In genomic region chr10:29237786-29238185, GRCh38 we compare ENCODE assay signal across 23 cellular contexts. TPM values are rescaled to one million over a fixed set of nuclear protein-coding genes. Genes with fewer than 3 reads are reported as not detected.
A peak's percentile ranks its signal among the peaks of the same experiment; 100 is the strongest.
DNase-seq lines count a peak whose midpoint lies in the region; ATAC-seq and TF ChIP-seq lines count a peak whose summit lies in the region.
"Had no signal": no experiment of that assay in that cellular context is flagged by ENCODE, and none has a peak within 500 bp of the region (broad histone marks: within the 10 kb centered on the region; RNA-seq: fewer than 3 reads in every experiment).

No MANE protein-coding gene starts in this region.

- H3K4me3 Mint-ChIP-seq in Caco-2 (ENCODE audit: unreplicated experiment) (no peak overlapping the region), neural progenitor cell (no peak overlapping the region)
- H3K4me3 Mint-ChIP-seq: CD4-positive, alpha-beta memory T cell had no signal

- H2AFZ ChIP-seq in hepatocyte (no peak overlapping the region), neural progenitor cell (replicated peaks) (no peak overlapping the region)
- H2AFZ ChIP-seq: PC-9 had no signal

- no TSS peak for BruUV-seq in Caco-2 (replicated peaks; lab: Mats Ljungman, UMichigan)

- DNase-seq in Caco-2 (peak; percentile 50 to 65), amniotic epithelial cell (ENCODE audit: low read depth) (peak; percentile 50), hepatocyte (ENCODE audit: low spot score) (no peak), neural progenitor cell (ENCODE audit: low spot score) (no peak), sigmoid colon (no peak), NAMALWA (ENCODE audit: low spot score) (no peak)
- DNase-seq: 8988T; CD4-positive, alpha-beta memory T cell; DND-41; Kasumi-1; NCI-H1417; NCI-H1694 treated with DMSO at 0.1 percent for 48 hours; NCI-H748 treated with DMSO at 0.1 percent for 48 hours; PC-9; RPMI8226; SIG-M5; SK-N-SH had no signal

- H4K20me1 ChIP-seq in hepatocyte (ENCODE audit: insufficient read depth, poor library complexity, severe bottlenecking) (no peaks in the 10 kb centered on the region), neural progenitor cell (ENCODE audit: low read depth) (no peaks in the 10 kb centered on the region)
- H4K20me1 ChIP-seq: BLaER1 treated with 17β-estradiol and CSF1 and Interleukin-3, amounts not matched to agents 10 nM and 100 nM had no signal

- POLR2A ChIA-PET in Caco-2 (lab: Charles Lee) = no interaction called here

- CTCF ChIA-PET in Caco-2 (lab: Charles Lee) = interaction anchor here (0.5 kb wide), 1 partner anchor 55 kb away, joined by 3 read pairs; no protein-coding TSS in a partner anchor

- ATAC-seq in GM18907 (IDR thresholded peaks at IDR 0.05; ENCODE audit: unreplicated experiment) = no peak
- no peak for ATAC-seq in GM19324 (IDR thresholded peaks at IDR 0.05; ENCODE audit: low FRiP score, unreplicated experiment)

- no peak for TF ChIP-seq POLR2A in sigmoid colon (IDR thresholded peaks at IDR 0.05)

- H3K9me3 Mint-ChIP-seq in Caco-2 (ENCODE audit: unreplicated experiment) (no peaks in the 10 kb centered on the region), neural progenitor cell (peaks cover 11% of the 10 kb centered on the region)

- H3K4me1 ChIP-seq in Caco-2 (peaks cover 42% of the 10 kb centered on the region), hepatocyte (ENCODE audit: insufficient read depth) (peaks cover 22% of the 10 kb centered on the region), neural progenitor cell (no peaks in the 10 kb centered on the region), sigmoid colon (no peaks in the 10 kb centered on the region)

- H3K36me3 Mint-ChIP-seq in Caco-2 (ENCODE audit: insufficient read depth, unreplicated experiment) = peaks cover 12% of the 10 kb centered on the region
- H3K36me3 Mint-ChIP-seq in neural progenitor cell = no peaks in the 10 kb centered on the region
- H3K36me3 Mint-ChIP-seq: CD4-positive, alpha-beta memory T cell had no signal

- no peak overlapping the region for H3K9ac ChIP-seq in neural progenitor cell
- H3K9ac ChIP-seq: BLaER1 treated with 17β-estradiol and CSF1 and Interleukin-3, amounts not matched to agents 10 nM and 100 nM; SK-N-SH had no signal

- H3K27ac Mint-ChIP-seq in Caco-2 (ENCODE audit: unreplicated experiment) (peak overlapping the region; percentile 76), neural progenitor cell (peak overlapping the region; percentile 76)

- H3K79me2 ChIP-seq in hepatocyte (no peaks in the 10 kb centered on the region), neural progenitor cell (ENCODE audit: low read depth) (no peaks in the 10 kb centered on the region)

- H3K4me2 ChIP-seq in hepatocyte (peak overlapping the region; percentile 26), neural progenitor cell (no peak overlapping the region)
- H3K4me2 ChIP-seq: PC-9, SK-N-SH had no signal

- H3K36me3 ChIP-seq in Caco-2 (ENCODE audit: control insufficient read depth, insufficient read depth, low read length) (no peaks in the 10 kb centered on the region), hepatocyte (replicated peaks; ENCODE audit: insufficient read depth, low read depth) (no peaks in the 10 kb centered on the region), neural progenitor cell (no peaks in the 10 kb centered on the region), sigmoid colon (no peaks in the 10 kb centered on the region)
- H3K36me3 ChIP-seq: BLaER1 treated with 17β-estradiol and CSF1 and Interleukin-3, amounts not matched to agents 10 nM and 100 nM had no signal

- no peaks in the 10 kb centered on the region for H3F3A ChIP-seq in neural progenitor cell (ENCODE audit: low read depth)

- WGBS in hepatocyte (ENCODE audit: low lambda C conversion rate, missing lambda C conversion rate) = 24% methylated on average over 5 of the region's 5 CpGs
- 52 to 71% methylated on average over 5 of the region's 5 CpGs for WGBS in sigmoid colon, 2 donors

- H3K27me3 ChIP-seq in Caco-2 (replicated peaks; ENCODE audit: control insufficient read depth, insufficient read depth, low read length) = no peaks in the 10 kb centered on the region
- H3K27me3 ChIP-seq in hepatocyte = no peaks in the 10 kb centered on the region
- no peaks in the 10 kb centered on the region for H3K27me3 ChIP-seq in neural progenitor cell
- no peaks in the 10 kb centered on the region for H3K27me3 ChIP-seq in sigmoid colon
- H3K27me3 ChIP-seq: BLaER1 treated with 17β-estradiol and CSF1 and Interleukin-3, amounts not matched to agents 10 nM and 100 nM had no signal

- TF ChIP-seq CTCF in Caco-2 (IDR thresholded peaks at IDR 0.05; ENCODE audit: insufficient read depth in 1 of 2, low read depth in 1 of 2, low read length in 1 of 2, severe bottlenecking in 1 of 2, unreplicated experiment in 1 of 2) = no peak
- TF ChIP-seq CTCF in hepatocyte (IDR thresholded peaks at IDR 0.05; ENCODE audit: poor library complexity) = no peak
- no peak for TF ChIP-seq CTCF in neural progenitor cell (IDR thresholded peaks at IDR 0.05)
- no peak for TF ChIP-seq CTCF in sigmoid colon (IDR thresholded peaks at IDR 0.05)

- H3K27me3 Mint-ChIP-seq in Caco-2 (ENCODE audit: insufficient read depth, unreplicated experiment) (no peaks in the 10 kb centered on the region), neural progenitor cell (ENCODE audit: insufficient read depth, low read depth) (peaks cover 3% of the 10 kb centered on the region)

- H3K9me2 ChIP-seq in hepatocyte (replicated peaks; ENCODE audit: insufficient read depth) = no peaks in the 10 kb centered on the region
- H3K9me2 ChIP-seq: SK-N-SH had no signal

- intact Hi-C loops in Caco-2 (cut with micrococcal nuclease; ENCODE audit: unreplicated experiment) = loop anchor here (1.0 to 10.0 kb wide), 6 partner anchors 17 to 560 kb away; partner anchors contain the start of gene BAMBI
- intact Hi-C loops in sigmoid colon (cut with DNase I) = no loop called here

- TF ChIP-seq EP300 in sigmoid colon (IDR thresholded peaks at IDR 0.05) = no peak

- H3K27ac ChIP-seq in hepatocyte (peak overlapping the region; percentile 2), neural progenitor cell (no peak overlapping the region), sigmoid colon (no peak overlapping the region)
- H3K27ac ChIP-seq: PC-9 had no signal

- no peaks in the 10 kb centered on the region for H3K9me3 ChIP-seq in Caco-2
- no peaks in the 10 kb centered on the region for H3K9me3 ChIP-seq in hepatocyte (ENCODE audit: low read depth)
- no peaks in the 10 kb centered on the region for H3K9me3 ChIP-seq in neural progenitor cell (ENCODE audit: low read depth)
- no peaks in the 10 kb centered on the region for H3K9me3 ChIP-seq in sigmoid colon
- H3K9me3 ChIP-seq: BLaER1 treated with 17β-estradiol and CSF1 and Interleukin-3, amounts not matched to agents 10 nM and 100 nM; SK-N-SH had no signal

- H3K4me3 ChIP-seq in Caco-2 (ENCODE audit: low read depth, low read length) = no peak overlapping the region
- no peak overlapping the region for H3K4me3 ChIP-seq in hepatocyte
- H3K4me3 ChIP-seq in neural progenitor cell = no peak overlapping the region
- H3K4me3 ChIP-seq in sigmoid colon = no peak overlapping the region
- H3K4me3 ChIP-seq: BLaER1 treated with 17β-estradiol and CSF1 and Interleukin-3, amounts not matched to agents 10 nM and 100 nM; PC-9 had no signal

- peaks cover 28% of the 10 kb centered on the region for H3K4me1 Mint-ChIP-seq in Caco-2 (ENCODE audit: low read depth, unreplicated experiment)
- peaks cover 31% of the 10 kb centered on the region for H3K4me1 Mint-ChIP-seq in neural progenitor cell
- H3K4me1 Mint-ChIP-seq: CD4-positive, alpha-beta memory T cell had no signal

RNA-seq across cellular contexts. Expression of gene LYZL1, which starts 51.1 kb away (rescaled TPM):
- total RNA-seq in Caco-2 (2022) (not detected in 2 replicates), hepatocyte (not detected in 2 replicates), neural progenitor cell (ENCODE audit: low replicate concordance) (not detected in 2 replicates), sigmoid colon (not detected)
- polyA plus RNA-seq in hepatocyte (not detected in 2 replicates), sigmoid colon (not detected)
- total RNA-seq: CD4-positive, alpha-beta memory T cell; H4; MCF 10A; NCI-H460; PC-9 had no signal
- polyA plus RNA-seq: CD4-positive, alpha-beta memory T cell; SK-N-SH had no signal

Comparison
In these comparisons a context has a peak if more than half of its experiments do, and no peak if none do; other contexts are left out.
1. DNase-seq: peak in Caco-2 (2 of 2) and amniotic epithelial cell (single experiment); none in hepatocyte (single experiment), neural progenitor cell (single experiment), sigmoid colon (single experiment) and NAMALWA (single experiment).